ENCODE assay signal across 24 cellular contexts in the genomic region with DNA sequence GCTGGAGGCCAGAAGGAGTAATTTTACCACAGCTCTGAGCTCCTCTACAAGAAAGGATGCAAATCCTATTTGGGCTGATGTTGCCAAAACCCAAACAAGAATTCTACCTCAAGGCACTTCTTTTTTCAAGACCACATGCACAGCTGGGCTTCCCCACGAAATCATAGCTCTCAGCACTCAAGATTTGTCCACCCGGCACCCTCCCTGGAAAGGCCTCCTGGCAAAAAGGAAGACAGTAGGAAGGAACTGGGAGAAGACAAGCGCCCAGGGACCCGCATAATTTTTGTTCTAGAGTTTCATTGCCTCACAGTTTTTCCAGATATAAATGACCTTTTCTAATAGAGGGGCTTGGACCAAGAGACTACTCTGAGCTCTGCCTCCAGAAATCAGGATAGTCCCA.
"Had no signal": no experiment of that assay in that cellular context is flagged by ENCODE, and none has a peak within 500 bp of the region (broad histone marks: within the 10 kb centered on the region; RNA-seq: fewer than 3 reads in every experiment).

No MANE protein-coding gene starts in this region.

- H3K9me3 ChIP-seq: gastrocnemius medialis, lower lobe of right lung, ovary, right lobe of liver, testis, tibial artery, upper lobe of left lung had no signal

- H3K36me3 Mint-ChIP-seq: naive B cell; stimulated activated effector memory CD8-positive, alpha-beta T cell treated with anti-CD3 and anti-CD28 coated beads, Interleukin-12 subunit alpha, Interleukin-12 subunit beta, amount 100 ng/mL, for 72 hours had no signal

- ATAC-seq: esophagus mucosa; gastrocnemius medialis; left ventricle myocardium superior; lower lobe of right lung; right lobe of liver; stimulated activated effector memory CD8-positive, alpha-beta T cell treated with anti-CD3 and anti-CD28 coated beads, Interleukin-12 subunit alpha, Interleukin-12 subunit beta, amount 100 ng/mL, for 72 hours; stimulated activated naive CD8-positive, alpha-beta T cell treated with anti-CD3 and anti-CD28 coated beads, Interleukin-15, Interleukin-2, amounts not matched to agents 100 U/mL and 50 U/mL, for 24 hours had no signal

- H3K27ac Mint-ChIP-seq: endodermal cell; stimulated activated effector memory CD8-positive, alpha-beta T cell treated with anti-CD3 and anti-CD28 coated beads, Interleukin-12 subunit alpha, Interleukin-12 subunit beta, amount 100 ng/mL, for 72 hours had no signal

- H3K4me3 Mint-ChIP-seq: endodermal cell; naive B cell; stimulated activated effector memory CD8-positive, alpha-beta T cell treated with anti-CD3 and anti-CD28 coated beads, Interleukin-12 subunit alpha, Interleukin-12 subunit beta, amount 100 ng/mL, for 72 hours had no signal

- H3K36me3 ChIP-seq: gastrocnemius medialis, lower lobe of right lung, ovary, right lobe of liver, tibial artery, upper lobe of left lung had no signal

- H3K27me3 ChIP-seq: dorsolateral prefrontal cortex, gastrocnemius medialis, ovary, right lobe of liver, testis, tibial artery, upper lobe of left lung had no signal

- H3K4me3 ChIP-seq: dorsolateral prefrontal cortex, gastrocnemius medialis, lower lobe of right lung, ovary, right lobe of liver, testis, tibial artery, upper lobe of left lung had no signal

- H3K9me3 Mint-ChIP-seq: stimulated activated effector memory CD8-positive, alpha-beta T cell treated with anti-CD3 and anti-CD28 coated beads, Interleukin-12 subunit alpha, Interleukin-12 subunit beta, amount 100 ng/mL, for 72 hours had no signal

- H3K4me1 Mint-ChIP-seq: stimulated activated effector memory CD8-positive, alpha-beta T cell treated with anti-CD3 and anti-CD28 coated beads, Interleukin-12 subunit alpha, Interleukin-12 subunit beta, amount 100 ng/mL, for 72 hours had no signal

- DNase-seq: cerebellar nuclear complex; dorsolateral prefrontal cortex; effector CD4-positive, alpha-beta T cell; endodermal cell; foreskin fibroblast; gastrocnemius medialis; head of caudate nucleus; left ventricle myocardium superior; lower lobe of right lung; naive B cell; occipital lobe; ovary; retina; right lobe of liver; stimulated activated CD4-positive, alpha-beta T cell treated with anti-CD3 and anti-CD28 coated beads, Interleukin-2, amount 100 ng/mL, for 24 hours; stimulated activated CD4-positive, alpha-beta T cell treated with anti-CD3 and anti-CD28 coated beads, Interleukin-4, amount 100 ng/mL, for 24 hours; stimulated activated naive CD8-positive, alpha-beta T cell treated with anti-CD3 and anti-CD28 coated beads, Interleukin-15, Interleukin-2, amounts not matched to agents 100 U/mL and 50 U/mL, for 24 hours; substantia nigra; testis; tibial artery; upper lobe of left lung had no signal

- H3K27ac ChIP-seq: dorsolateral prefrontal cortex, epithelial cell of prostate, gastrocnemius medialis, lower lobe of right lung, ovary, right lobe of liver, testis, tibial artery, upper lobe of left lung had no signal
